In genomic region chr2:98205901-98206300, GRCh38 we compare ENCODE assay signal across 26 cellular contexts.
"Had no signal": no experiment of that assay in that cellular context is flagged by ENCODE, and none has a peak within 500 bp of the region (broad histone marks: within the 10 kb centered on the region; RNA-seq: fewer than 3 reads in every experiment).

No MANE protein-coding gene starts in this region.

- H3K36me3 ChIP-seq: gastroesophageal sphincter, heart left ventricle, left lung, neural progenitor cell, suprapubic skin, transverse colon, upper lobe of right lung, vagina had no signal

- H3K27ac ChIP-seq: dorsolateral prefrontal cortex, foreskin keratinocyte, gastroesophageal sphincter, heart left ventricle, hepatocyte, left lung, neural progenitor cell, parathyroid adenoma, suprapubic skin, transverse colon, upper lobe of right lung, vagina had no signal

- ATAC-seq: esophagus mucosa; foreskin keratinocyte; gastroesophageal sphincter; heart left ventricle; left cardiac atrium; left lung; naive thymus-derived CD4-positive, alpha-beta T cell; sciatic nerve; stimulated activated naive CD8-positive, alpha-beta T cell treated with anti-CD3 and anti-CD28 coated beads, Interleukin-15, amount 100 ng/mL, for 72 hours; upper lobe of right lung had no signal

- H3K9me3 ChIP-seq: gastroesophageal sphincter, heart left ventricle, left lung, suprapubic skin, transverse colon, upper lobe of right lung, vagina had no signal

- H3K27me3 ChIP-seq: dorsolateral prefrontal cortex, foreskin keratinocyte, gastroesophageal sphincter, heart left ventricle, hepatocyte, neural progenitor cell, transverse colon, vagina had no signal

- DNase-seq: dorsolateral prefrontal cortex; effector CD4-positive, alpha-beta T cell; foreskin keratinocyte; heart left ventricle; left cardiac atrium; left lung; mesenchymal stem cell; midbrain; naive thymus-derived CD4-positive, alpha-beta T cell; stimulated activated CD4-positive, alpha-beta T cell treated with anti-CD3 and anti-CD28 coated beads, Interleukin-12 subunit alpha, Interleukin-12 subunit beta, amount 100 ng/mL, for 4 hours; stimulated activated CD4-positive, alpha-beta T cell treated with anti-CD3 and anti-CD28 coated beads, Interleukin-1b, Interleukin-23, amount 100 ng/mL, for 48 hours; stimulated activated CD4-positive, alpha-beta T cell treated with anti-CD3 and anti-CD28 coated beads, Interleukin-4, amount 100 ng/mL, for 1 hour; stimulated activated CD8-positive, alpha-beta memory T cell treated with anti-CD3 and anti-CD28 coated beads, Interleukin-4, amount 100 ng/mL, for 48 hours; stimulated activated naive CD4-positive, alpha-beta T cell; stimulated activated naive CD8-positive, alpha-beta T cell treated with anti-CD3 and anti-CD28 coated beads, Interleukin-15, amount 100 ng/mL, for 72 hours; transverse colon; upper lobe of right lung had no signal

- H3K4me2 ChIP-seq: hepatocyte, neural progenitor cell, smooth muscle cell had no signal

- H2AFZ ChIP-seq: hepatocyte, neural progenitor cell, parathyroid adenoma had no signal

- H3K9ac ChIP-seq: neural progenitor cell, parathyroid adenoma had no signal

- H3K4me1 ChIP-seq: foreskin keratinocyte, gastroesophageal sphincter, left lung, neural progenitor cell, parathyroid adenoma, suprapubic skin, transverse colon, upper lobe of right lung, vagina had no signal

- H3K4me3 ChIP-seq: dorsolateral prefrontal cortex, gastroesophageal sphincter, heart left ventricle, hepatocyte, left lung, neural progenitor cell, smooth muscle cell, suprapubic skin, transverse colon, upper lobe of right lung, vagina had no signal
